ENCODE assay signal across 3 cellular contexts in the genomic region with DNA sequence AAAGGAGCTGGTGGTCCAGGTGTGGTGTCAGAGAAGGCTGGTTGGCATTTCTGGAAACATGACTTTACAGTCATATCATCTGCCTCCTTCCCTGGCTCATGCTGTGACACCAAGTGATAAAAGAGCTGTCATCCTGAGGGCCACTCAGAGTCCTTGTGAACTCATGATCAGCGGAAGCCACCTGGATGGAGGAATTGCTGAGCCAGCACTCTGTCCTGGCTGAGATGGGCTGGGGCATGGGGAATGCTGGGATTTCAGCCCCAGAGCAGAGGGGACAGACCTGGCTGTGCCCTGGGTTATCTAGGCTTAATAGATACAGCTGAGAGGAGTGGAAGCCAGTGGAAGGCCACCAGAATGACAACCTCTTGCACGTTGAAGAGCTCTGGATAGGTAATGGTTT.
TF ChIP-seq lines count a peak whose summit lies in the region.

No MANE protein-coding gene starts in this region.

TF ChIP-seq in HepG2, 621 proteins besides CTCF, POLR2A, EP300 and RAD21:
- TF ChIP-seq MAFF (IDR thresholded peaks at IDR 0.05; ENCODE audit: low read depth, low read length) = peak; percentile 88
- TF ChIP-seq MAFK (conservative IDR thresholded peaks at IDR 0.05 in 1 of 2, IDR thresholded peaks at IDR 0.05 in 1 of 2; ENCODE audit: low read length in 2 of 2) = peak; percentile 95 to 96
- no peak for TF ChIP-seq ZNF274 (CRISPR knock-in tag; IDR thresholded peaks at IDR 0.05)
- TF ChIP-seq MAFG (CRISPR knock-in tag; IDR thresholded peaks at IDR 0.05) = peak; percentile 44; the same call in 1 of the 2 replicates
- TF ChIP-seq PLRG1 (conservative IDR thresholded peaks at IDR 0.05) = no peak

TF ChIP-seq in IMR-90, 13 proteins besides CTCF, POLR2A, EP300 and RAD21:
- TF ChIP-seq FOS (IDR thresholded peaks at IDR 0.05; ENCODE audit: low read depth, low read length) (no peak), MAFK (IDR thresholded peaks at IDR 0.05; ENCODE audit: low read depth, low read length) (peak; percentile 48)

TF ChIP-seq in K562, 482 proteins besides CTCF, POLR2A, EP300 and RAD21:
- TF ChIP-seq, protein P1, sequence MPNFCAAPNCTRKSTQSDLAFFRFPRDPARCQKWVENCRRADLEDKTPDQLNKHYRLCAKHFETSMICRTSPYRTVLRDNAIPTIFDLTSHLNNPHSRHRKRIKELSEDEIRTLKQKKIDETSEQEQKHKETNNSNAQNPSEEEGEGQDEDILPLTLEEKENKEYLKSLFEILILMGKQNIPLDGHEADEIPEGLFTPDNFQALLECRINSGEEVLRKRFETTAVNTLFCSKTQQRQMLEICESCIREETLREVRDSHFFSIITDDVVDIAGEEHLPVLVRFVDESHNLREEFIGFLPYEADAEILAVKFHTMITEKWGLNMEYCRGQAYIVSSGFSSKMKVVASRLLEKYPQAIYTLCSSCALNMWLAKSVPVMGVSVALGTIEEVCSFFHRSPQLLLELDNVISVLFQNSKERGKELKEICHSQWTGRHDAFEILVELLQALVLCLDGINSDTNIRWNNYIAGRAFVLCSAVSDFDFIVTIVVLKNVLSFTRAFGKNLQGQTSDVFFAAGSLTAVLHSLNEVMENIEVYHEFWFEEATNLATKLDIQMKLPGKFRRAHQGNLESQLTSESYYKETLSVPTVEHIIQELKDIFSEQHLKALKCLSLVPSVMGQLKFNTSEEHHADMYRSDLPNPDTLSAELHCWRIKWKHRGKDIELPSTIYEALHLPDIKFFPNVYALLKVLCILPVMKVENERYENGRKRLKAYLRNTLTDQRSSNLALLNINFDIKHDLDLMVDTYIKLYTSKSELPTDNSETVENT (CRISPR knock-in tag; IDR thresholded peaks at IDR 0.05) = no peak
- TF ChIP-seq XRCC3 (IDR thresholded peaks at IDR 0.05) (no peak), LEF1 (IDR thresholded peaks at IDR 0.05) (no peak), MAFG (tag; conservative IDR thresholded peaks at IDR 0.05) (peak; percentile 54), C11orf30 (IDR thresholded peaks at IDR 0.05; ENCODE audit: low read depth) (peak; percentile 65), NFIX (CRISPR knock-in tag; IDR thresholded peaks at IDR 0.05; ENCODE audit: low read depth) (no peak), MAFF (IDR thresholded peaks at IDR 0.05; ENCODE audit: low read length) (peak; percentile 36), ZNF316 (IDR thresholded peaks at IDR 0.05) (peak; percentile 58), SMAD3 (CRISPR knock-in tag; conservative IDR thresholded peaks at IDR 0.05) (no peak), MAFK (IDR thresholded peaks at IDR 0.05; ENCODE audit: low read length) (peak; percentile 42; the same call in 1 of the 2 replicates), ESRRA (IDR thresholded peaks at IDR 0.05; ENCODE audit: borderline replicate concordance, low read depth) (no peak), NONO (IDR thresholded peaks at IDR 0.05; ENCODE audit: low read depth in 2 of 2, low read length in 1 of 2) (no peak), PTTG1 (tag; IDR thresholded peaks at IDR 0.05; ENCODE audit: low read depth) (no peak), ZFPM2 (CRISPR knock-in tag; IDR thresholded peaks at IDR 0.05) (no peak)
- TF ChIP-seq, protein P2, sequence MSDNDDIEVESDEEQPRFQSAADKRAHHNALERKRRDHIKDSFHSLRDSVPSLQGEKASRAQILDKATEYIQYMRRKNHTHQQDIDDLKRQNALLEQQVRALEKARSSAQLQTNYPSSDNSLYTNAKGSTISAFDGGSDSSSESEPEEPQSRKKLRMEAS (CRISPR knock-in tag; IDR thresholded peaks at IDR 0.05) = no peak
- TF ChIP-seq, protein P3, sequence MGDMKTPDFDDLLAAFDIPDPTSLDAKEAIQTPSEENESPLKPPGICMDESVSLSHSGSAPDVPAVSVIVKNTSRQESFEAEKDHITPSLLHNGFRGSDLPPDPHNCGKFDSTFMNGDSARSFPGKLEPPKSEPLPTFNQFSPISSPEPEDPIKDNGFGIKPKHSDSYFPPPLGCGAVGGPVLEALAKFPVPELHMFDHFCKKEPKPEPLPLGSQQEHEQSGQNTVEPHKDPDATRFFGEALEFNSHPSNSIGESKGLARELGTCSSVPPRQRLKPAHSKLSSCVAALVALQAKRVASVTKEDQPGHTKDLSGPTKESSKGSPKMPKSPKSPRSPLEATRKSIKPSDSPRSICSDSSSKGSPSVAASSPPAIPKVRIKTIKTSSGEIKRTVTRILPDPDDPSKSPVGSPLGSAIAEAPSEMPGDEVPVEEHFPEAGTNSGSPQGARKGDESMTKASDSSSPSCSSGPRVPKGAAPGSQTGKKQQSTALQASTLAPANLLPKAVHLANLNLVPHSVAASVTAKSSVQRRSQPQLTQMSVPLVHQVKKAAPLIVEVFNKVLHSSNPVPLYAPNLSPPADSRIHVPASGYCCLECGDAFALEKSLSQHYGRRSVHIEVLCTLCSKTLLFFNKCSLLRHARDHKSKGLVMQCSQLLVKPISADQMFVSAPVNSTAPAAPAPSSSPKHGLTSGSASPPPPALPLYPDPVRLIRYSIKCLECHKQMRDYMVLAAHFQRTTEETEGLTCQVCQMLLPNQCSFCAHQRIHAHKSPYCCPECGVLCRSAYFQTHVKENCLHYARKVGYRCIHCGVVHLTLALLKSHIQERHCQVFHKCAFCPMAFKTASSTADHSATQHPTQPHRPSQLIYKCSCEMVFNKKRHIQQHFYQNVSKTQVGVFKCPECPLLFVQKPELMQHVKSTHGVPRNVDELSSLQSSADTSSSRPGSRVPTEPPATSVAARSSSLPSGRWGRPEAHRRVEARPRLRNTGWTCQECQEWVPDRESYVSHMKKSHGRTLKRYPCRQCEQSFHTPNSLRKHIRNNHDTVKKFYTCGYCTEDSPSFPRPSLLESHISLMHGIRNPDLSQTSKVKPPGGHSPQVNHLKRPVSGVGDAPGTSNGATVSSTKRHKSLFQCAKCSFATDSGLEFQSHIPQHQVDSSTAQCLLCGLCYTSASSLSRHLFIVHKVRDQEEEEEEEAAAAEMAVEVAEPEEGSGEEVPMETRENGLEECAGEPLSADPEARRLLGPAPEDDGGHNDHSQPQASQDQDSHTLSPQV (IDR thresholded peaks at IDR 0.05) = no peak
- TF ChIP-seq, protein P4, sequence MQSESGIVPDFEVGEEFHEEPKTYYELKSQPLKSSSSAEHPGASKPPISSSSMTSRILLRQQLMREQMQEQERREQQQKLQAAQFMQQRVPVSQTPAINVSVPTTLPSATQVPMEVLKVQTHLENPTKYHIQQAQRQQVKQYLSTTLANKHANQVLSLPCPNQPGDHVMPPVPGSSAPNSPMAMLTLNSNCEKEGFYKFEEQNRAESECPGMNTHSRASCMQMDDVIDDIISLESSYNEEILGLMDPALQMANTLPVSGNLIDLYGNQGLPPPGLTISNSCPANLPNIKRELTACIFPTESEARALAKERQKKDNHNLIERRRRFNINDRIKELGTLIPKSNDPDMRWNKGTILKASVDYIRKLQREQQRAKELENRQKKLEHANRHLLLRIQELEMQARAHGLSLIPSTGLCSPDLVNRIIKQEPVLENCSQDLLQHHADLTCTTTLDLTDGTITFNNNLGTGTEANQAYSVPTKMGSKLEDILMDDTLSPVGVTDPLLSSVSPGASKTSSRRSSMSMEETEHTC (IDR thresholded peaks at IDR 0.05) = no peak
- TF ChIP-seq, protein P5, sequence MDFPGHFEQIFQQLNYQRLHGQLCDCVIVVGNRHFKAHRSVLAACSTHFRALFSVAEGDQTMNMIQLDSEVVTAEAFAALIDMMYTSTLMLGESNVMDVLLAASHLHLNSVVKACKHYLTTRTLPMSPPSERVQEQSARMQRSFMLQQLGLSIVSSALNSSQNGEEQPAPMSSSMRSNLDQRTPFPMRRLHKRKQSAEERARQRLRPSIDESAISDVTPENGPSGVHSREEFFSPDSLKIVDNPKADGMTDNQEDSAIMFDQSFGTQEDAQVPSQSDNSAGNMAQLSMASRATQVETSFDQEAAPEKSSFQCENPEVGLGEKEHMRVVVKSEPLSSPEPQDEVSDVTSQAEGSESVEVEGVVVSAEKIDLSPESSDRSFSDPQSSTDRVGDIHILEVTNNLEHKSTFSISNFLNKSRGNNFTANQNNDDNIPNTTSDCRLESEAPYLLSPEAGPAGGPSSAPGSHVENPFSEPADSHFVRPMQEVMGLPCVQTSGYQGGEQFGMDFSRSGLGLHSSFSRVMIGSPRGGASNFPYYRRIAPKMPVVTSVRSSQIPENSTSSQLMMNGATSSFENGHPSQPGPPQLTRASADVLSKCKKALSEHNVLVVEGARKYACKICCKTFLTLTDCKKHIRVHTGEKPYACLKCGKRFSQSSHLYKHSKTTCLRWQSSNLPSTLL (IDR thresholded peaks at IDR 0.05) = no peak
